Comparison of ENCODE assay signal across 8 cellular contexts in genomic region chr6:16764188-16764950, GRCh38. TPM values are rescaled to one million over a fixed set of nuclear protein-coding genes. Genes with fewer than 3 reads are reported as not detected.
A peak's percentile ranks its signal among the peaks of the same experiment; 100 is the strongest.
DNase-seq lines count a peak whose midpoint lies in the region; ATAC-seq, FAIRE-seq and TF ChIP-seq lines count a peak whose summit lies in the region.

No MANE protein-coding gene starts in this region.

- peak in 4 of 5 experiments; percentile 9 to 31 (median 22) for TF ChIP-seq CTCF in tibial nerve (IDR thresholded peaks at IDR 0.05)

- no peak for FAIRE-seq in RCC 7860 (lab: Jason Lieb, UNC)

- 78 to 83% methylated on average over 3 of the region's 3 CpGs for whole genome bisulfite sequencing in tibial nerve, 2 donors

- peaks cover 3% of the 10 kb centered on the region for H3K36me3 Mint-ChIP-seq in activated T-cell treated with anti-CD3 and anti-CD28 coated beads, Interleukin-2, amount 50 U/mL, for 4 hours (ENCODE audit: insufficient read depth)

- no peaks in the 10 kb centered on the region for H3K9me3 ChIP-seq in tibial nerve
- no peaks in the 10 kb centered on the region for H3K9me3 ChIP-seq in MG63

- no peaks in the 10 kb centered on the region for H3K27me3 Mint-ChIP-seq in activated T-cell treated with anti-CD3 and anti-CD28 coated beads, Interleukin-2, amount 50 U/mL, for 4 hours (ENCODE audit: low read depth)

- ATAC-seq in activated T-cell treated with anti-CD3 and anti-CD28 coated beads, Interleukin-2, amount 50 U/mL, for 4 hours, result no peak
- no peak for ATAC-seq in HG02798 (IDR thresholded peaks at IDR 0.05; ENCODE audit: poor library complexity, unreplicated experiment)

- peaks cover 0 to 30% (median 12%) of the 10 kb centered on the region in 4 donors for H3K4me1 ChIP-seq in tibial nerve

- no peak for TF ChIP-seq POLR2A in tibial nerve (IDR thresholded peaks at IDR 0.05)

- peaks cover 57% of the 10 kb centered on the region for H3K4me1 Mint-ChIP-seq in activated T-cell treated with anti-CD3 and anti-CD28 coated beads, Interleukin-2, amount 50 U/mL, for 4 hours (ENCODE audit: low read depth)

- no peaks in the 10 kb centered on the region for H3K9me3 Mint-ChIP-seq in activated T-cell treated with anti-CD3 and anti-CD28 coated beads, Interleukin-2, amount 50 U/mL, for 4 hours

- peak overlapping the region; percentile 98 for H3K4me3 Mint-ChIP-seq in activated T-cell treated with anti-CD3 and anti-CD28 coated beads, Interleukin-2, amount 50 U/mL, for 4 hours

- H3K27ac ChIP-seq in epithelial cell of prostate, result peak overlapping the region; percentile 97
- H3K27ac ChIP-seq in tibial nerve, result no peak overlapping the region

- H3K27me3 ChIP-seq in tibial nerve (no peaks in the 10 kb centered on the region), MG63 (no peaks in the 10 kb centered on the region)

- no peak overlapping the region for H3K4me3 ChIP-seq in tibial nerve
- no peak overlapping the region for H3K4me3 ChIP-seq in MG63

- TF ChIP-seq EP300 in tibial nerve (IDR thresholded peaks at IDR 0.05), result no peak

- DNase-seq in activated T-cell treated with anti-CD3 and anti-CD28 coated beads, Interleukin-2, amount 50 U/mL, for 4 hours, result no peak
- no peak for DNase-seq in activated T-cell treated with anti-CD3 and anti-CD28 coated beads, Interleukin-2, amount 50 U/mL, for 48 hours
- DNase-seq in RCC 7860 (ENCODE audit: low spot score) (peak; percentile 19), epithelial cell of prostate (ENCODE audit: low read depth, low spot score) (no peak), tibial nerve (ENCODE audit: low spot score in 2 of 2) (no peak), MG63 (no peak), germinal center (ENCODE audit: low spot score) (no peak)

- H3K36me3 ChIP-seq in tibial nerve (no peaks in the 10 kb centered on the region), MG63 (no peaks in the 10 kb centered on the region)

RNA-seq across cellular contexts. Expression of gene ATXN1, which starts 3.1 kb away (rescaled TPM):
- 10 to 100 TPM; 39.5 to 63.8 (median 45.1) TPM for total RNA-seq in activated T-cell treated with anti-CD3 and anti-CD28 coated beads, Interleukin-2, amount 50 U/mL, for 4 hours
- total RNA-seq in tibial nerve, result 10 to 100 TPM; 24.9 to 48.0 (median 36.8) TPM
- 1.9 and 5.9 TPM in 2 replicates for total RNA-seq in MG63 (2014; rRNA removed; shearing (Covaris generic); ENCODE audit: low replicate concordance)
